ENCODE assay signal across 24 cellular contexts in genomic region chr20:10629946-10630345, GRCh38. TPM values are rescaled to one million over a fixed set of nuclear protein-coding genes. Genes with fewer than 3 reads are reported as not detected.
DNase-seq lines count a peak whose midpoint lies in the region; ATAC-seq and TF ChIP-seq lines count a peak whose summit lies in the region.
"Had no signal": no experiment of that assay in that cellular context is flagged by ENCODE, and none has a peak within 500 bp of the region (broad histone marks: within the 10 kb centered on the region; RNA-seq: fewer than 3 reads in every experiment).

No MANE protein-coding gene starts in this region.

- H3K27ac Mint-ChIP-seq in nephron progenitor cell, result peak overlapping the region; percentile 98
- H3K27ac Mint-ChIP-seq in activated T-cell treated with anti-CD3 and anti-CD28 coated beads, Interleukin-2, amount 50 U/mL, for 72 hours, result no peak overlapping the region
- H3K27ac Mint-ChIP-seq: activated B cell treated with CpG ODN at 0.5 μM for 24 hours; activated CD8-positive, alpha-beta T cell treated with anti-CD3 and anti-CD28 coated beads, Interleukin-2, amount 10 ng/mL, durations not matched to agents 7 days and 5 days; CD8-positive, alpha-beta memory T cell; effector memory CD8-positive, alpha-beta T cell; natural killer cell treated with Interleukin-12 subunit alpha and Interleukin-12 subunit beta and Interleukin-15 and Interleukin-18, amount 100 ng/mL, for 72 hours; stimulated activated naive CD8-positive, alpha-beta T cell treated with anti-CD3 and anti-CD28 coated beads, Interleukin-15, amount 100 ng/mL, for 72 hours had no signal

- H3K9me3 ChIP-seq in cardiac muscle cell (ENCODE audit: low read depth), result no peaks in the 10 kb centered on the region
- H3K9me3 ChIP-seq in heart right ventricle, result no peaks in the 10 kb centered on the region
- no peaks in the 10 kb centered on the region for H3K9me3 ChIP-seq in ectodermal cell (ENCODE audit: control insufficient read depth, low read length)
- H3K9me3 ChIP-seq: adrenal gland, HAP-1, upper lobe of left lung had no signal

- H3K27me3 ChIP-seq in cardiac muscle cell (no peaks in the 10 kb centered on the region), heart right ventricle (no peaks in the 10 kb centered on the region), ectodermal cell (ENCODE audit: control insufficient read depth, insufficient read depth, low read length, poor library complexity, severe bottlenecking) (no peaks in the 10 kb centered on the region)
- H3K27me3 ChIP-seq: adrenal gland, upper lobe of left lung had no signal

- DNase-seq in cardiac muscle cell (ENCODE audit: low read depth in 1 of 2, low spot score in 1 of 2) (no peak), heart right ventricle (no peak), nephron progenitor cell (peak; percentile 39)
- DNase-seq in activated T-cell treated with anti-CD3 and anti-CD28 coated beads, Interleukin-2, amount 50 U/mL, for 72 hours, result no peak
- no peak for DNase-seq in stimulated activated CD4-positive, alpha-beta T cell treated with anti-CD3 and anti-CD28 coated beads, Interleukin-4, amount 100 ng/mL, for 24 hours
- DNase-seq: activated B cell treated with CpG ODN at 0.5 μM for 24 hours; activated CD8-positive, alpha-beta T cell treated with anti-CD3 and anti-CD28 coated beads, Interleukin-2, amount 10 ng/mL, durations not matched to agents 7 days and 5 days; activated T-cell treated with anti-CD3 and anti-CD28 coated beads, Interleukin-2, amount 50 U/mL, for 1 hour; adrenal gland; CD8-positive, alpha-beta memory T cell; DMS153; effector memory CD8-positive, alpha-beta T cell; GDM1; KG1; NCI-H1694; NCI-H526 treated with DMSO at 0.1 percent for 48 hours; stimulated activated naive CD8-positive, alpha-beta T cell treated with anti-CD3 and anti-CD28 coated beads, Interleukin-15, amount 100 ng/mL, for 72 hours; T-helper 9 cell; upper lobe of left lung had no signal

- no peaks in the 10 kb centered on the region for H3K27me3 Mint-ChIP-seq in nephron progenitor cell (ENCODE audit: low read depth, poor library complexity)
- no peaks in the 10 kb centered on the region for H3K27me3 Mint-ChIP-seq in activated T-cell treated with anti-CD3 and anti-CD28 coated beads, Interleukin-2, amount 50 U/mL, for 72 hours (ENCODE audit: low read depth)
- H3K27me3 Mint-ChIP-seq: activated B cell treated with CpG ODN at 0.5 μM for 24 hours; CD8-positive, alpha-beta memory T cell; effector memory CD8-positive, alpha-beta T cell; natural killer cell treated with Interleukin-12 subunit alpha and Interleukin-12 subunit beta and Interleukin-15 and Interleukin-18, amount 100 ng/mL, for 72 hours; stimulated activated naive CD8-positive, alpha-beta T cell treated with anti-CD3 and anti-CD28 coated beads, Interleukin-15, amount 100 ng/mL, for 72 hours had no signal

- H3K27ac ChIP-seq in cardiac muscle cell, result peak overlapping the region; percentile 49
- peak overlapping the region in 5 of 10 donors; percentile 6 to 42 (median 11) for H3K27ac ChIP-seq in heart right ventricle
- H3K27ac ChIP-seq in ectodermal cell (ENCODE audit: insufficient read depth, low read depth, low read length, poor library complexity, severe bottlenecking), result peak overlapping the region; percentile 88
- peak overlapping the region; percentile 21 for H3K27ac ChIP-seq in temporal lobe (ENCODE audit: low read depth, low read length)
- H3K27ac ChIP-seq: adrenal gland, upper lobe of left lung had no signal

- H3K36me3 Mint-ChIP-seq in nephron progenitor cell (ENCODE audit: low read depth), result peaks cover 9% of the 10 kb centered on the region
- H3K36me3 Mint-ChIP-seq in activated T-cell treated with anti-CD3 and anti-CD28 coated beads, Interleukin-2, amount 50 U/mL, for 72 hours (ENCODE audit: insufficient read depth in 2 of 2), result no peaks in the 10 kb centered on the region
- H3K36me3 Mint-ChIP-seq: natural killer cell treated with Interleukin-12 subunit alpha and Interleukin-12 subunit beta and Interleukin-15 and Interleukin-18, amount 100 ng/mL, for 72 hours had no signal

- intact Hi-C loops in heart right ventricle (cut with DNase I), result loop anchor here in 1 of 10 donors (10.0 kb wide), 1 partner anchor 65 kb away; no protein-coding TSS in a partner anchor

- H3K4me1 ChIP-seq in cardiac muscle cell (ENCODE audit: low read depth) (peaks cover 11% of the 10 kb centered on the region), heart right ventricle (peaks cover 3 to 53% (median 28%) of the 10 kb centered on the region in 9 donors), ectodermal cell (ENCODE audit: control insufficient read depth, insufficient read depth, low read length) (peaks cover 77% of the 10 kb centered on the region)
- H3K4me1 ChIP-seq: adrenal gland, upper lobe of left lung had no signal

- ATAC-seq in heart right ventricle, result no peak
- ATAC-seq in activated T-cell treated with anti-CD3 and anti-CD28 coated beads, Interleukin-2, amount 50 U/mL, for 72 hours (replicated peaks in 1 of 2), result no peak
- no peak for ATAC-seq in GM21515 (IDR thresholded peaks at IDR 0.05; ENCODE audit: unreplicated experiment)
- ATAC-seq: activated CD8-positive, alpha-beta T cell treated with anti-CD3 and anti-CD28 coated beads, Interleukin-2, amount 10 ng/mL, durations not matched to agents 7 days and 5 days; effector memory CD8-positive, alpha-beta T cell; natural killer cell treated with Interleukin-12 subunit alpha and Interleukin-12 subunit beta and Interleukin-15 and Interleukin-18, amount 100 ng/mL, for 72 hours; stimulated activated naive CD8-positive, alpha-beta T cell treated with anti-CD3 and anti-CD28 coated beads, Interleukin-15, amount 100 ng/mL, for 72 hours had no signal

- no peaks in the 10 kb centered on the region for H3K9me3 Mint-ChIP-seq in nephron progenitor cell
- H3K9me3 Mint-ChIP-seq in activated T-cell treated with anti-CD3 and anti-CD28 coated beads, Interleukin-2, amount 50 U/mL, for 72 hours, result no peaks in the 10 kb centered on the region
- H3K9me3 Mint-ChIP-seq: activated B cell treated with CpG ODN at 0.5 μM for 24 hours; CD8-positive, alpha-beta memory T cell; effector memory CD8-positive, alpha-beta T cell; natural killer cell treated with Interleukin-12 subunit alpha and Interleukin-12 subunit beta and Interleukin-15 and Interleukin-18, amount 100 ng/mL, for 72 hours; stimulated activated naive CD8-positive, alpha-beta T cell treated with anti-CD3 and anti-CD28 coated beads, Interleukin-15, amount 100 ng/mL, for 72 hours had no signal

- H3K36me3 ChIP-seq in cardiac muscle cell (no peaks in the 10 kb centered on the region), heart right ventricle (no peaks in the 10 kb centered on the region), ectodermal cell (ENCODE audit: control insufficient read depth, insufficient read depth, low read length) (no peaks in the 10 kb centered on the region)
- H3K36me3 ChIP-seq: adrenal gland, HAP-1, upper lobe of left lung had no signal

- 86 to 92% methylated on average over 6 of the region's 6 CpGs for WGBS in heart right ventricle, 2 donors
- WGBS in ectodermal cell, 2 experiments, result 11 to 18% methylated on average over 6 of the region's 6 CpGs

- TF ChIP-seq CTCF in cardiac muscle cell (IDR thresholded peaks at IDR 0.05; ENCODE audit: low read depth, low read length) (no peak), heart right ventricle (IDR thresholded peaks at IDR 0.05) (no peak), nephron progenitor cell (IDR thresholded peaks at IDR 0.05) (no peak)

- H3K4me1 Mint-ChIP-seq in nephron progenitor cell, result peaks cover 95% of the 10 kb centered on the region
- H3K4me1 Mint-ChIP-seq in activated T-cell treated with anti-CD3 and anti-CD28 coated beads, Interleukin-2, amount 50 U/mL, for 72 hours (ENCODE audit: low read depth), result peaks cover 7% of the 10 kb centered on the region
- H3K4me1 Mint-ChIP-seq: CD8-positive, alpha-beta memory T cell; stimulated activated naive CD8-positive, alpha-beta T cell treated with anti-CD3 and anti-CD28 coated beads, Interleukin-15, amount 100 ng/mL, for 72 hours had no signal

- no peak overlapping the region for H3K4me3 ChIP-seq in cardiac muscle cell
- H3K4me3 ChIP-seq in heart right ventricle, result no peak overlapping the region
- H3K4me3 ChIP-seq in ectodermal cell (ENCODE audit: insufficient read depth, low read depth, low read length), result no peak overlapping the region
- H3K4me3 ChIP-seq: adrenal gland, HAP-1, upper lobe of left lung had no signal

- H3K4me3 Mint-ChIP-seq in nephron progenitor cell, result peak overlapping the region; percentile 55
- no peak overlapping the region for H3K4me3 Mint-ChIP-seq in activated T-cell treated with anti-CD3 and anti-CD28 coated beads, Interleukin-2, amount 50 U/mL, for 72 hours
- H3K4me3 Mint-ChIP-seq: activated B cell treated with CpG ODN at 0.5 μM for 24 hours; activated CD8-positive, alpha-beta T cell treated with anti-CD3 and anti-CD28 coated beads, Interleukin-2, amount 10 ng/mL, durations not matched to agents 7 days and 5 days; CD8-positive, alpha-beta memory T cell; effector memory CD8-positive, alpha-beta T cell; natural killer cell treated with Interleukin-12 subunit alpha and Interleukin-12 subunit beta and Interleukin-15 and Interleukin-18, amount 100 ng/mL, for 72 hours; stimulated activated naive CD8-positive, alpha-beta T cell treated with anti-CD3 and anti-CD28 coated beads, Interleukin-15, amount 100 ng/mL, for 72 hours had no signal

RNA-seq across cellular contexts. Expression of gene JAG1, which starts 43.9 kb away (rescaled TPM):
- total RNA-seq in cardiac muscle cell, result 45.3 and 53.2 TPM in 2 replicates
- polyA plus RNA-seq in cardiac muscle cell, result 18.3 and 21.3 TPM in 2 replicates
- 10 to 100 TPM; 23.0 to 38.2 (median 27.5) TPM for total RNA-seq in heart right ventricle
- polyA plus RNA-seq in heart right ventricle, result 10 to 100 TPM; 11.1 to 17.9 TPM
- 142 TPM for polyA plus RNA-seq in ectodermal cell (2013, experiment 1 of 4)
- 162 TPM for polyA plus RNA-seq in ectodermal cell (2013, experiment 2 of 4)
- polyA plus RNA-seq in ectodermal cell (2013, experiment 3 of 4), result 104 TPM
- polyA plus RNA-seq in ectodermal cell (2013, experiment 4 of 4), result 117 TPM
- total RNA-seq in temporal lobe, result 16.0 TPM
- total RNA-seq in activated T-cell treated with anti-CD3 and anti-CD28 coated beads, Interleukin-2, amount 50 U/mL, for 72 hours, result 1 to 10 TPM; 1.0 to 1.2 TPM
- total RNA-seq: activated B cell treated with CpG ODN at 0.5 μM for 24 hours had no signal
